In the genomic region with DNA sequence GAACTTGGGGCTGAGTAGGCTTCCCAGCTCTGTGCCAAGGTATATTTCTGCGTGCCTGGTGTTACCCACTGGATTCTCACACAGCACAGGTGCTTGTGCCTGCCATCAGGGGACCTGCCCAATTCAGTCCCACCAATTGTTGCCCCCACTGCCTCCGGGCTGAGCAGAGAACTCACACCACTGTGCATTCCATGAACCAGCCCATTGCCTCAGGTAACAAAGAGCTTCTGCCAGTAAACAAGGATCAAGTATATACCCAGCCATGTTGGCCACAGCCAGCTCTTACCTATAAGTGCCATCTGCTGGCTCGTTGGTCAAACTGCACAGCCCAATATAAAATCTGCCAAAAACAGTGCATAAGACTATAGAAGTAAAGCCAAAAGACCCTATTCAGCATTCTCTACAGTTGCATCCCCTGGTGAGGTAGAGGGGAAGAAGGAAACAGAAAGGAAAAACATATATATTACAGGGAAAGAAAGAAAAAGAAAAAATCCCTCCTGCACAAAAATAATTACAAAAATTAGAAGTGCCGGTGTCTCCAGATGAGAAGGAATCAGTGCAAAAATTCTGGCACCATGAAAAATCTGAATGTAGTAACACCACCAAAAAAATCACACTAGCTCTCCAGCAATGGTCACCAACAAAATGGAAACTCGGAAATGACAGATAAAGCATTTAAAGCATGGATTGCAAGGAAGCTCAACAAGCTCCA, we compare ENCODE assay signal across 8 cellular contexts.
DNase-seq lines count a peak whose midpoint lies in the region; ATAC-seq, FAIRE-seq and TF ChIP-seq lines count a peak whose summit lies in the region.

No MANE protein-coding gene starts in this region.

- no peak overlapping the region for H3K4me3 Mint-ChIP-seq in CD14-positive monocyte
- no peak overlapping the region for H3K4me3 Mint-ChIP-seq in stimulated activated naive B cell treated with anti-CD40 and anti-IgM and Interleukin-4, amounts not matched to agents 10 μg/mL and 1 μg/mL and 100 μg/mL, for 72 hours

- peaks cover 9% of the 10 kb centered on the region for H3K4me1 Mint-ChIP-seq in CD14-positive monocyte
- H3K4me1 Mint-ChIP-seq in stimulated activated naive B cell treated with anti-CD40 and anti-IgM and Interleukin-4, amounts not matched to agents 10 μg/mL and 1 μg/mL and 100 μg/mL, for 72 hours = no peaks in the 10 kb centered on the region

- intact Hi-C loops in CD14-positive monocyte (cut with micrococcal nuclease) = no loop called here

- no peaks in the 10 kb centered on the region for H3K27me3 Mint-ChIP-seq in CD14-positive monocyte (ENCODE audit: low read depth in 3 of 3)
- peaks cover 0 to 5% of the 10 kb centered on the region in 2 donors for H3K27me3 Mint-ChIP-seq in stimulated activated naive B cell treated with anti-CD40 and anti-IgM and Interleukin-4, amounts not matched to agents 10 μg/mL and 1 μg/mL and 100 μg/mL, for 72 hours

- no peak for FAIRE-seq in RCC 7860 (lab: Jason Lieb, UNC)

- ATAC-seq in GM18907 (IDR thresholded peaks at IDR 0.05; ENCODE audit: unreplicated experiment) = peak; percentile 88
- peak; percentile 52 for ATAC-seq in HG03108 (IDR thresholded peaks at IDR 0.05; ENCODE audit: unreplicated experiment)
- ATAC-seq in stimulated activated naive B cell treated with anti-CD40 and anti-IgM and Interleukin-4, amounts not matched to agents 10 μg/mL and 1 μg/mL and 100 μg/mL, for 72 hours (replicated peaks) = peak; percentile 71 to 72

- H3K9me3 Mint-ChIP-seq in CD14-positive monocyte = peaks cover 3 to 28% (median 12%) of the 10 kb centered on the region in 7 donors
- H3K9me3 Mint-ChIP-seq in stimulated activated naive B cell treated with anti-CD40 and anti-IgM and Interleukin-4, amounts not matched to agents 10 μg/mL and 1 μg/mL and 100 μg/mL, for 72 hours = peaks cover 10 to 23% of the 10 kb centered on the region in 2 donors

- H3K36me3 Mint-ChIP-seq in CD14-positive monocyte = no peaks in the 10 kb centered on the region
- H3K36me3 Mint-ChIP-seq in stimulated activated naive B cell treated with anti-CD40 and anti-IgM and Interleukin-4, amounts not matched to agents 10 μg/mL and 1 μg/mL and 100 μg/mL, for 72 hours = peaks cover 0 to 3% of the 10 kb centered on the region in 2 donors

- no peak for DNase-seq in CD14-positive monocyte (ENCODE audit: low spot score)
- peak; percentile 20 for DNase-seq in RCC 7860 (ENCODE audit: low spot score)
- DNase-seq in fibroblast of peridontal ligament (ENCODE audit: extremely low read depth) = peak; percentile 63
- peak; percentile 4 for DNase-seq in stimulated activated naive B cell treated with anti-CD40 and anti-IgM and Interleukin-4, amounts not matched to agents 10 μg/mL and 1 μg/mL and 100 μg/mL, for 72 hours
- no peak for DNase-seq in occipital lobe (lab: John Stamatoyannopoulos, UW)
- no peak for DNase-seq in OCI-M2 (lab: John Stamatoyannopoulos, UW; ENCODE audit: unreplicated experiment)

- H3K27ac Mint-ChIP-seq in CD14-positive monocyte = no peak overlapping the region
- no peak overlapping the region for H3K27ac Mint-ChIP-seq in stimulated activated naive B cell treated with anti-CD40 and anti-IgM and Interleukin-4, amounts not matched to agents 10 μg/mL and 1 μg/mL and 100 μg/mL, for 72 hours

- peak; percentile 69 for TF ChIP-seq CTCF in CD14-positive monocyte (IDR thresholded peaks at IDR 0.05)

Comparison
In these comparisons a context has a peak if more than half of its experiments do, and no peak if none do; other contexts are left out.
1. DNase-seq: peak in RCC 7860 (single experiment), fibroblast of peridontal ligament (single experiment) and stimulated activated naive B cell treated with anti-CD40 and anti-IgM and Interleukin-4, amounts not matched to agents 10 μg/mL and 1 μg/mL and 100 μg/mL, for 72 hours (single experiment); none in CD14-positive monocyte (single experiment), occipital lobe (single experiment) and OCI-M2 (single experiment).
2. Peak in every context shown above with its lines, with median percentiles within 50 percentile points of each other: ATAC-seq.